17 cellular contexts compared by ENCODE assay signal in the genomic region with DNA sequence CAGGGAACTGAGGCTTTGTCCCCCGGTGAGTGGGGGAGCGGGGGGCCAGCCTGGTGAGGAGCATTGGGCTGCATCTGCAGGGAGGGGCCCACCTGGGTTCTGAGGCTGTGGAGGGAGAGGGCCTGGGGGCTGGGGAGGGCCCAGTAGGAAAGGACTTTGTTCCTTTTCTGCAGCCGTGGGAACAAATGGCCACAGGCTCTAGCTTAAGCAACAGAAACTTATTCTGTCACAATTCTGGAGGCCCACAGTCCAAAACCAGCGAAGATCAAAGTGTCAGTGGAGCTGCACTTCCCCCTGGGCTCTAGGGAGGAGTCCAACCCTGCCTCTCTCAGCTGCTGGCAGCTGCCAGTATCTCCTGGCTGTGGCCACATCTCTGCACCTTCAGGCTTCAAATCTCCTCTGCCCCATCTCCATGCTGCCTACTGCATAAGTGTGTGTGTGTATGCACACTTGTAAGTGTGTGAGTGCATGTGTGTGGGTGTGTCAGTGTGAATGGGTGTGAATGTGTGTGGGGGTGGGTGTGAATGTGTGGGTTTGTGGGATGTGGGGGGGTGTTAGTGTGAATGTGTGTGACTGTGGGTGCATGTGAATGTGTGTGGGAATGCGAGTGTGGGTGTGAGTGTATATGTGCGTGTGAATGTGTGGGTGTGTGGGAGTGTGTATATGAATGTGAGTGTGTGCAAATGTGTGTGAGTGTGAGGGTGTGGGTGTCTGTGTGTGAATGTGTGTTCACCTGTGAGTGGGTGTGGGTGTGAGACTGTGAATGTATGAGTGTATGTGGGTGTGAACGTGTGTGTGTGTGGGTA.
DNase-seq lines count a peak whose midpoint lies in the region; ATAC-seq and TF ChIP-seq lines count a peak whose summit lies in the region.
"Had no signal": no experiment of that assay in that cellular context is flagged by ENCODE, and none has a peak within 500 bp of the region (broad histone marks: within the 10 kb centered on the region; RNA-seq: fewer than 3 reads in every experiment).

No MANE protein-coding gene starts in this region.

- no peaks in the 10 kb centered on the region for H3K27me3 ChIP-seq in Caco-2 (replicated peaks; ENCODE audit: control insufficient read depth, insufficient read depth, low read length)
- H3K27me3 ChIP-seq: ascending aorta, transverse colon had no signal

- CTCF ChIA-PET in Caco-2 (lab: Charles Lee), result no interaction called here
- CTCF ChIA-PET in MCF 10A (lab: Yijun Ruan, JAX), result no interaction called here

- H3K27me3 Mint-ChIP-seq in Caco-2 (ENCODE audit: insufficient read depth, unreplicated experiment) (no peaks in the 10 kb centered on the region), MCF 10A (ENCODE audit: insufficient read depth, unreplicated experiment) (peaks cover 20% of the 10 kb centered on the region)
- H3K27me3 Mint-ChIP-seq in effector memory CD8-positive, alpha-beta T cell, result peaks cover 0 to 10% of the 10 kb centered on the region in 2 donors

- POLR2A ChIA-PET in Caco-2 (lab: Charles Lee), result no interaction called here
- POLR2A ChIA-PET in MCF 10A (lab: Yijun Ruan, JAX), result no interaction called here

- no peaks in the 10 kb centered on the region for H3K36me3 Mint-ChIP-seq in Caco-2 (ENCODE audit: insufficient read depth, unreplicated experiment)
- H3K36me3 Mint-ChIP-seq in effector memory CD8-positive, alpha-beta T cell (ENCODE audit: insufficient read depth), result no peaks in the 10 kb centered on the region
- H3K36me3 Mint-ChIP-seq in MCF 10A (ENCODE audit: insufficient read depth, unreplicated experiment), result peaks cover 6% of the 10 kb centered on the region
- H3K36me3 Mint-ChIP-seq: activated naive CD4-positive, alpha-beta T cell treated with anti-CD3 and anti-CD28 coated beads, Interleukin-2, amount 10 ng/mL, durations not matched to agents 7 days and 5 days had no signal

- H3K4me1 Mint-ChIP-seq in Caco-2 (ENCODE audit: low read depth, unreplicated experiment), result no peaks in the 10 kb centered on the region
- H3K4me1 Mint-ChIP-seq in effector memory CD8-positive, alpha-beta T cell (ENCODE audit: low read depth in 2 of 2), result peaks cover 9 to 14% of the 10 kb centered on the region in 2 donors
- no peaks in the 10 kb centered on the region for H3K4me1 Mint-ChIP-seq in MCF 10A (ENCODE audit: insufficient read depth, unreplicated experiment)
- H3K4me1 Mint-ChIP-seq: activated naive CD4-positive, alpha-beta T cell treated with anti-CD3 and anti-CD28 coated beads, Interleukin-2, amount 10 ng/mL, durations not matched to agents 7 days and 5 days had no signal

- ATAC-seq in effector memory CD8-positive, alpha-beta T cell (replicated peaks), result peak; percentile 32
- ATAC-seq in mucosa of descending colon (peak; percentile 24), GM18511 (IDR thresholded peaks at IDR 0.05; ENCODE audit: unreplicated experiment) (no peak), HG02938 (IDR thresholded peaks at IDR 0.05; ENCODE audit: unreplicated experiment) (no peak)
- ATAC-seq: stimulated activated naive CD8-positive, alpha-beta T cell treated with anti-CD3 and anti-CD28 coated beads, Interleukin-15, Interleukin-2, amounts not matched to agents 100 U/mL and 50 U/mL, for 24 hours had no signal

- H3K4me3 Mint-ChIP-seq in Caco-2 (ENCODE audit: unreplicated experiment) (no peak overlapping the region), MCF 10A (ENCODE audit: unreplicated experiment) (no peak overlapping the region)
- H3K4me3 Mint-ChIP-seq in effector memory CD8-positive, alpha-beta T cell, result no peak overlapping the region
- H3K4me3 Mint-ChIP-seq: activated naive CD4-positive, alpha-beta T cell treated with anti-CD3 and anti-CD28 coated beads, Interleukin-2, amount 10 ng/mL, durations not matched to agents 7 days and 5 days had no signal

- DNase-seq in Caco-2 (peak; percentile 49 to 55), NB4 (ENCODE audit: low read depth) (peak; percentile 50), mucosa of descending colon (no peak), MCF 10A (ENCODE audit: unreplicated experiment) (no peak), mucosa of gallbladder (ENCODE audit: low spot score) (no peak)
- DNase-seq in effector memory CD8-positive, alpha-beta T cell, result no peak
- DNase-seq: activated naive CD4-positive, alpha-beta T cell treated with anti-CD3 and anti-CD28 coated beads, Interleukin-2, amount 10 ng/mL, durations not matched to agents 7 days and 5 days; H7; NCI-H1417; sigmoid colon; stimulated activated CD4-positive, alpha-beta T cell treated with anti-CD3 and anti-CD28 coated beads, Interleukin-1b, Interleukin-23, amount 100 ng/mL, for 48 hours; stimulated activated naive CD8-positive, alpha-beta T cell treated with anti-CD3 and anti-CD28 coated beads, Interleukin-15, Interleukin-2, amounts not matched to agents 100 U/mL and 50 U/mL, for 24 hours; SW 1271; transverse colon had no signal

- no peaks in the 10 kb centered on the region for H3K4me1 ChIP-seq in Caco-2
- H3K4me1 ChIP-seq in mucosa of descending colon (ENCODE audit: low read depth), result no peaks in the 10 kb centered on the region
- H3K4me1 ChIP-seq: ascending aorta, sigmoid colon, transverse colon had no signal

- H3K36me3 ChIP-seq in Caco-2 (ENCODE audit: control insufficient read depth, insufficient read depth, low read length), result no peaks in the 10 kb centered on the region
- H3K36me3 ChIP-seq in mucosa of descending colon (ENCODE audit: low read depth), result no peaks in the 10 kb centered on the region
- H3K36me3 ChIP-seq: ascending aorta, sigmoid colon, transverse colon had no signal

- no peak for TF ChIP-seq CTCF in Caco-2 (IDR thresholded peaks at IDR 0.05; ENCODE audit: insufficient read depth in 1 of 2, low read depth in 1 of 2, low read length in 1 of 2, severe bottlenecking in 1 of 2, unreplicated experiment in 1 of 2)
- no peak for TF ChIP-seq CTCF in NB4 (IDR thresholded peaks at IDR 0.05; ENCODE audit: low read depth, low read length)
- no peak for TF ChIP-seq CTCF in mucosa of descending colon (IDR thresholded peaks at IDR 0.05)
- TF ChIP-seq CTCF in MCF 10A (IDR thresholded peaks at IDR 0.05; ENCODE audit: unreplicated experiment), result no peak

- TF ChIP-seq POLR2A in NB4 (IDR thresholded peaks at IDR 0.05; ENCODE audit: extremely low read depth, insufficient read length), result no peak

- H3K27ac Mint-ChIP-seq in Caco-2 (ENCODE audit: unreplicated experiment) (no peak overlapping the region), MCF 10A (ENCODE audit: low read depth, unreplicated experiment) (no peak overlapping the region)
- H3K27ac Mint-ChIP-seq in effector memory CD8-positive, alpha-beta T cell, result no peak overlapping the region
- H3K27ac Mint-ChIP-seq: activated naive CD4-positive, alpha-beta T cell treated with anti-CD3 and anti-CD28 coated beads, Interleukin-2, amount 10 ng/mL, durations not matched to agents 7 days and 5 days had no signal

- intact Hi-C loops in Caco-2 (cut with micrococcal nuclease; ENCODE audit: unreplicated experiment) (no loop called here), mucosa of descending colon (cut with DNase I, micrococcal nuclease) (no loop called here), MCF 10A (cut with micrococcal nuclease) (loop anchor here (10.0 kb wide), 1 partner anchor 114 kb away; no protein-coding TSS in a partner anchor)

- no TSS peak for BruUV-seq in Caco-2 (replicated peaks; lab: Mats Ljungman, UMichigan)
- no TSS peak for BruUV-seq in MCF 10A (replicated peaks; lab: Mats Ljungman, UMichigan)

- H3K4me3 ChIP-seq in Caco-2 (ENCODE audit: low read depth, low read length) (no peak overlapping the region), NB4 (ENCODE audit: low read depth, low read length) (no peak overlapping the region), mucosa of descending colon (no peak overlapping the region)
- H3K4me3 ChIP-seq: ascending aorta, sigmoid colon, transverse colon had no signal

- H3K9me3 ChIP-seq in Caco-2 (peaks cover under 1% of the 10 kb centered on the region; the same call in 1 of the 2 replicates), mucosa of descending colon (no peaks in the 10 kb centered on the region)
- H3K9me3 ChIP-seq: ascending aorta, transverse colon had no signal

- H3K9me3 Mint-ChIP-seq in Caco-2 (ENCODE audit: unreplicated experiment) (no peaks in the 10 kb centered on the region), MCF 10A (ENCODE audit: unreplicated experiment) (no peaks in the 10 kb centered on the region)
- no peaks in the 10 kb centered on the region for H3K9me3 Mint-ChIP-seq in effector memory CD8-positive, alpha-beta T cell
- H3K9me3 Mint-ChIP-seq: activated naive CD4-positive, alpha-beta T cell treated with anti-CD3 and anti-CD28 coated beads, Interleukin-2, amount 10 ng/mL, durations not matched to agents 7 days and 5 days had no signal

Comparison
In these comparisons a context has a peak if more than half of its experiments do, and no peak if none do; other contexts are left out.
1. DNase-seq: peak in Caco-2 (2 of 2) and NB4 (single experiment); none in effector memory CD8-positive, alpha-beta T cell (0 of 3), mucosa of descending colon (0 of 3), MCF 10A (single experiment) and mucosa of gallbladder (single experiment).
2. ATAC-seq: peak in effector memory CD8-positive, alpha-beta T cell (single experiment) and mucosa of descending colon (single experiment); none in GM18511 (single experiment) and HG02938 (single experiment).